ENCODE assay signal across 8 cellular contexts in the genomic region with DNA sequence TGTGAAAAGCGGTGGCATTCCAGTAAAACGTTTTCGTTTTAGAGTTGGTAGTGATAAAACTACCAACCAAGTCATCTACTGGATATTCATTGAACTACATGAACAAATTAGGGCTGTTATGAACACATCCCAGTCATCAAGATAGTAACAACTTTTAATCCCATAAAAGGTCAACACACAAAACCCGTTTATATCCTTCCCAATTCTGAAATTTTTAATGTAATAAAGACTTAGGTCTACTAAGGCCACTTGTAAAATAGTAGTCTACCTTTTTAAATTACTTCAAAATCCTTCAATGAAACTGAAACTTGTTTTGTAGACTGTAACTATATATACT. TPM values are rescaled to one million over a fixed set of nuclear protein-coding genes. Genes with fewer than 3 reads are reported as not detected.
A peak's percentile ranks its signal among the peaks of the same experiment; 100 is the strongest.
DNase-seq lines count a peak whose midpoint lies in the region; ATAC-seq and TF ChIP-seq lines count a peak whose summit lies in the region.

No MANE protein-coding gene starts in this region.

- H3K27me3 Mint-ChIP-seq in progenitor cell of endocrine pancreas, result no peaks in the 10 kb centered on the region

- H3K4me3 Mint-ChIP-seq in progenitor cell of endocrine pancreas (ENCODE audit: low read depth), result peak overlapping the region; percentile 85

- H3K27ac ChIP-seq in OCI-LY3 (ENCODE audit: low read length), result peak overlapping the region; percentile 95

- no peaks in the 10 kb centered on the region for H3K9me3 Mint-ChIP-seq in progenitor cell of endocrine pancreas (ENCODE audit: low read depth)

- H3K79me2 ChIP-seq in OCI-LY3 (ENCODE audit: low read length), result peaks cover 52% of the 10 kb centered on the region

- H3K9me3 ChIP-seq in OCI-LY3 (ENCODE audit: insufficient read depth, low read length), result no peaks in the 10 kb centered on the region
- H3K9me3 ChIP-seq in endocrine pancreas (ENCODE audit: control insufficient read depth, low read length), result no peaks in the 10 kb centered on the region

- no peak for TF ChIP-seq CTCF in OCI-LY3 (IDR thresholded peaks at IDR 0.05; ENCODE audit: low read depth, low read length)
- TF ChIP-seq CTCF in progenitor cell of endocrine pancreas (IDR thresholded peaks at IDR 0.05; ENCODE audit: unreplicated experiment), result no peak

- H3K36me3 ChIP-seq in OCI-LY3 (replicated peaks; ENCODE audit: low read depth, low read length) (peaks cover 3% of the 10 kb centered on the region), endocrine pancreas (ENCODE audit: control insufficient read depth, insufficient read depth, low read length) (no peaks in the 10 kb centered on the region)

- peaks cover 18% of the 10 kb centered on the region for H3K4me1 Mint-ChIP-seq in progenitor cell of endocrine pancreas (ENCODE audit: low read depth)

- no peak overlapping the region for H2AFZ ChIP-seq in OCI-LY3 (ENCODE audit: low read depth, low read length)

- H3K36me3 Mint-ChIP-seq in progenitor cell of endocrine pancreas (ENCODE audit: insufficient read depth), result peaks cover 8% of the 10 kb centered on the region

- peak overlapping the region; percentile 91 for H3K4me2 ChIP-seq in OCI-LY3 (ENCODE audit: low read length)

- H3K27me3 ChIP-seq in OCI-LY3 (ENCODE audit: low read depth, low read length) (no peaks in the 10 kb centered on the region), endocrine pancreas (ENCODE audit: control insufficient read depth, insufficient read depth, low read length) (no peaks in the 10 kb centered on the region)

- H3K9ac ChIP-seq in OCI-LY3 (ENCODE audit: low read length) (peak overlapping the region; percentile 94), endocrine pancreas (ENCODE audit: control insufficient read depth, insufficient read depth, low read length) (no peak overlapping the region)

- no peak for DNase-seq in progenitor cell of endocrine pancreas (ENCODE audit: low spot score, unreplicated experiment)
- no peak for DNase-seq in C1 segment of cervical spinal cord (lab: John Stamatoyannopoulos, UW)
- no peak for DNase-seq in NK-92 treated with Interleukin-12 subunit alpha and Interleukin-12 subunit beta, amount 100 ng/mL, for 24 hours (lab: John Stamatoyannopoulos, UW)

- peaks cover 28% of the 10 kb centered on the region for H4K20me1 ChIP-seq in OCI-LY3 (ENCODE audit: insufficient read depth, low read length)

- H3K4me3 ChIP-seq in GM08714 (ENCODE audit: low read length) (peak overlapping the region; percentile 94; the same call in 1 of the 2 replicates), OCI-LY3 (ENCODE audit: low read length) (peak overlapping the region; percentile 99), endocrine pancreas (ENCODE audit: control insufficient read depth, insufficient read depth, low read length) (peak overlapping the region; percentile 100)

- ATAC-seq in HG02571 (IDR thresholded peaks at IDR 0.05; ENCODE audit: unreplicated experiment) (no peak), HG03095 (IDR thresholded peaks at IDR 0.05; ENCODE audit: unreplicated experiment) (no peak)

- peak overlapping the region; percentile 99 for H3K27ac Mint-ChIP-seq in progenitor cell of endocrine pancreas

- peaks cover 23% of the 10 kb centered on the region for H3K4me1 ChIP-seq in OCI-LY3 (ENCODE audit: low read length)
- H3K4me1 ChIP-seq in endocrine pancreas (ENCODE audit: control insufficient read depth, insufficient read depth, low read length), result peaks cover 21% of the 10 kb centered on the region

RNA-seq across cellular contexts. Expression of gene ATAD1, which starts 1.2 kb away (rescaled TPM):
- 45.8 and 52.1 TPM in 2 replicates for total RNA-seq in progenitor cell of endocrine pancreas

RNA-seq across cellular contexts. Expression of gene KLLN, which starts 46.5 kb away (rescaled TPM):
- total RNA-seq in progenitor cell of endocrine pancreas, result 0.53 and 0.87 TPM in 2 replicates

RNA-seq across cellular contexts. Expression of gene PTEN, which starts 46.6 kb away (rescaled TPM):
- 66.7 and 71.0 TPM in 2 replicates for total RNA-seq in progenitor cell of endocrine pancreas
